Comparison of ENCODE assay signal across 8 cellular contexts in the genomic region with DNA sequence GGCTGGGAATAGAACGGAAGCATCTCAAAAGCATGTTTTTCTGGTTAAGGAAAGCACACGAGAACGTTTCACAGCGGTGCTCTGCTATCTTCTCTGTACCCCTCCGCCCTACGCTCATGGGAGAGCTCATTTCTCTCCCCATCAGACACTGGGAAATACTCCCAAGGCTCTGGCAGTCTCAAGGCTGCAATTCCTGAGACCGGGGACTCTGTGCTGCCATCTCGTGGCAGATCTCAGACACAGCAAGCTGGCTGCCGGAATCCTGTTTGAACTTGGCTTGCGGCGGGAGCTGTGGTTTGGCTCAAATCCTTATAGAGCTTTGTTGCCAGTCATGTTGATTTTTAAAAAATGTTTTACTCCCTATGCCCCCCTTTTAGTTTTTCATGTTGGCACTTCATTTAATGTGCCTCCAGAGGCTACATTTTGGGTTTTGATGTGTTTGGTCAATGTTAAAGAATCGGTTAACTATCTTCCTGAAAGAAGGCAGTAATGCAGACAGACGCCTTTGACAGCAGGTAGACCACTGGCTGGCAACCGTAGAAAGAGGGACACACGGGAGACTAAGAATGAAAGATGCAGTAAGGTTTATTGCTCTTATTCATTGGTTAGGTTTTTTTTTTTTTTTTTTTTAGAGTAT. TPM values are rescaled to one million over a fixed set of nuclear protein-coding genes. Genes with fewer than 3 reads are reported as not detected.
DNase-seq lines count a peak whose midpoint lies in the region; ATAC-seq, FAIRE-seq and TF ChIP-seq lines count a peak whose summit lies in the region.

No MANE protein-coding gene starts in this region.

- H3K27me3 ChIP-seq in Karpas-422 (ENCODE audit: low read length) (no peaks in the 10 kb centered on the region), foreskin keratinocyte (no peaks in the 10 kb centered on the region)

- TF ChIP-seq CTCF in D721Med (IDR thresholded peaks at IDR 0.05; ENCODE audit: insufficient read depth, missing control alignments) (peak; percentile 95), foreskin keratinocyte (conservative IDR thresholded peaks at IDR 0.05) (peak; percentile 98)

- ATAC-seq in GM21447 (IDR thresholded peaks at IDR 0.05; ENCODE audit: unreplicated experiment), result peak; percentile 77
- ATAC-seq in activated T-helper 17 cell treated with anti-CD3 and anti-CD28 coated beads, Interleukin-2, amount 50 U/mL, for 72 hours (replicated peaks), result peak; percentile 56
- peak; percentile 62 for ATAC-seq in foreskin keratinocyte

- no peak for FAIRE-seq in D721Med (lab: Jason Lieb, UNC)

- H3K9me2 ChIP-seq in Karpas-422 (replicated peaks; ENCODE audit: insufficient read depth, low read length), result no peaks in the 10 kb centered on the region

- H3K9ac ChIP-seq in Karpas-422 (ENCODE audit: low read length), result no peak overlapping the region

- no peak overlapping the region for H3K27ac ChIP-seq in Karpas-422 (ENCODE audit: low read length)
- no peak overlapping the region for H3K27ac ChIP-seq in foreskin keratinocyte
- H3K27ac ChIP-seq in substantia nigra (ENCODE audit: low read depth, low read length, poor library complexity, severe bottlenecking), result no peak overlapping the region

- no peaks in the 10 kb centered on the region for H3K4me1 Mint-ChIP-seq in activated T-helper 17 cell treated with anti-CD3 and anti-CD28 coated beads, Interleukin-2, amount 50 U/mL, for 72 hours

- no peak overlapping the region for H2AFZ ChIP-seq in Karpas-422 (ENCODE audit: low read length)

- H3K79me2 ChIP-seq in Karpas-422 (ENCODE audit: low read length), result no peaks in the 10 kb centered on the region

- no peak overlapping the region for H3K4me3 ChIP-seq in Karpas-422 (ENCODE audit: low read length)

- peaks cover 5% of the 10 kb centered on the region for H3K27me3 Mint-ChIP-seq in activated T-helper 17 cell treated with anti-CD3 and anti-CD28 coated beads, Interleukin-2, amount 50 U/mL, for 72 hours

- H3K9me3 ChIP-seq in Karpas-422 (ENCODE audit: low read length), result no peaks in the 10 kb centered on the region

- H3K4me1 ChIP-seq in Karpas-422 (ENCODE audit: low read length), result no peaks in the 10 kb centered on the region
- peaks cover 10% of the 10 kb centered on the region for H3K4me1 ChIP-seq in foreskin keratinocyte

- DNase-seq in D721Med (ENCODE audit: insufficient read length, low spot score) (peak; percentile 30), Karpas-422 (peak; percentile 80), RKO (ENCODE audit: low spot score) (peak; percentile 80), foreskin keratinocyte (peak; percentile 50 to 79), nucleus accumbens (lab: John Stamatoyannopoulos, UW) (peak in 55 of 56 donors; percentile 21 to 91 (median 71)), substantia nigra (lab: John Stamatoyannopoulos, UW) (peak in 48 of 49 donors; percentile 9 to 86 (median 65))

- no peaks in the 10 kb centered on the region for H3K36me3 Mint-ChIP-seq in activated T-helper 17 cell treated with anti-CD3 and anti-CD28 coated beads, Interleukin-2, amount 50 U/mL, for 72 hours (ENCODE audit: low read depth)

- no peaks in the 10 kb centered on the region for H4K20me1 ChIP-seq in Karpas-422 (ENCODE audit: insufficient read depth, low read depth, low read length)

- H3K27ac Mint-ChIP-seq in activated T-helper 17 cell treated with anti-CD3 and anti-CD28 coated beads, Interleukin-2, amount 50 U/mL, for 72 hours, result no peak overlapping the region

- H3K4me3 Mint-ChIP-seq in activated T-helper 17 cell treated with anti-CD3 and anti-CD28 coated beads, Interleukin-2, amount 50 U/mL, for 72 hours, result no peak overlapping the region

- H3K36me3 ChIP-seq in Karpas-422 (ENCODE audit: insufficient read depth, low read length), result no peaks in the 10 kb centered on the region

- no peak overlapping the region for H3K4me2 ChIP-seq in Karpas-422 (ENCODE audit: low read depth, low read length, poor library complexity, severe bottlenecking)

- H3K9me3 Mint-ChIP-seq in activated T-helper 17 cell treated with anti-CD3 and anti-CD28 coated beads, Interleukin-2, amount 50 U/mL, for 72 hours, result no peaks in the 10 kb centered on the region

RNA-seq across cellular contexts. Expression of a gene that starts 27.6 kb away (rescaled TPM):
- total RNA-seq in Karpas-422 (2014; rRNA removed; shearing (Covaris generic); ENCODE audit: low replicate concordance), result not detected in 2 replicates
- total RNA-seq in activated T-helper 17 cell treated with anti-CD3 and anti-CD28 coated beads, Interleukin-2, amount 50 U/mL, for 72 hours, result under 1 TPM in 1 of 2 donors, not detected in 1; 0.45 TPM
- total RNA-seq in foreskin keratinocyte, result 0.20 and 0.25 TPM in 2 replicates
- 0.07 TPM in 1 of 2 replicates, not detected in the other for polyA plus RNA-seq in foreskin keratinocyte

Comparison
In these comparisons a context has a peak if more than half of its experiments do, and no peak if none do; other contexts are left out.
1. DNase-seq: peak in every context shown above with its lines; median percentile 80 in Karpas-422; 80 in RKO; 71 in nucleus accumbens; 65 in substantia nigra; 64 in foreskin keratinocyte; 30 in D721Med.